ENCODE assay signal across 8 cellular contexts in genomic region chr12:89525824-89526770, GRCh38. TPM values are rescaled to one million over a fixed set of nuclear protein-coding genes. Genes with fewer than 3 reads are reported as not detected.
DNase-seq lines count a peak whose midpoint lies in the region; ATAC-seq and TF ChIP-seq lines count a peak whose summit lies in the region.

TSS of gene POC1B (minus strand) at chr12:89526047. CDS start at chr12:89525895, 152 bp downstream.

- POLR2A ChIA-PET in Panc1 (lab: Charles Lee) = interaction anchor here (0.6 to 0.7 kb wide), 2 partner anchors 27 to 315 kb away, joined by 3 to 4 read pairs; no protein-coding TSS in a partner anchor

- H3K27ac ChIP-seq in Panc1 (ENCODE audit: low read length) (peak within 1 kb of the TSS; percentile 85), mucosa of rectum (ENCODE audit: low read depth in 2 of 2, low read length in 2 of 2) (peak within 1 kb of the TSS; percentile 91 to 92)

- CTCF ChIA-PET in Panc1 (lab: Charles Lee) = no interaction called here

- peak; percentile 76 for DNase-seq in DMS79 (lab: John Stamatoyannopoulos, UW)
- DNase-seq in KG1 (lab: John Stamatoyannopoulos, UW) = peak; percentile 75
- DNase-seq in Panc1 (ENCODE audit: low read depth, low spot score) = peak; percentile 42
- DNase-seq in activated T-cell treated with anti-CD3 and anti-CD28 coated beads, Interleukin-2, amount 50 U/mL, for 4 hours = peak; percentile 58
- DNase-seq in stimulated activated CD8-positive, alpha-beta memory T cell treated with anti-CD3 and anti-CD28 coated beads, Interleukin-4, amount 100 ng/mL, for 48 hours = peak; percentile 84

- no peaks in the 10 kb centered on the region for H3K9me3 Mint-ChIP-seq in activated T-cell treated with anti-CD3 and anti-CD28 coated beads, Interleukin-2, amount 50 U/mL, for 4 hours

- H3K36me3 Mint-ChIP-seq in activated T-cell treated with anti-CD3 and anti-CD28 coated beads, Interleukin-2, amount 50 U/mL, for 4 hours (ENCODE audit: insufficient read depth) = peaks cover 21% of the 10 kb centered on the region

- intact Hi-C loops in Panc1 (cut with micrococcal nuclease; ENCODE audit: unreplicated experiment) = loop anchor here (2.0 kb wide), 1 partner anchor 173 kb away; the partner anchor contains the start of gene DUSP6

- H3K4me3 Mint-ChIP-seq in activated T-cell treated with anti-CD3 and anti-CD28 coated beads, Interleukin-2, amount 50 U/mL, for 4 hours = peak within 1 kb of the TSS; percentile 96

- no TSS peak for BruUV-seq in Panc1 (replicated peaks; lab: Mats Ljungman, UMichigan)

- no peaks in the 10 kb centered on the region for H3K27me3 ChIP-seq in Panc1 (ENCODE audit: control insufficient read depth, insufficient read depth, low read length)
- no peaks in the 10 kb centered on the region for H3K27me3 ChIP-seq in mucosa of rectum (ENCODE audit: control insufficient read depth in 2 of 2, insufficient read depth in 2 of 2, low read length in 2 of 2)

- TF ChIP-seq CTCF in Panc1 (IDR thresholded peaks at IDR 0.05) = no peak

- H3K4me1 Mint-ChIP-seq in activated T-cell treated with anti-CD3 and anti-CD28 coated beads, Interleukin-2, amount 50 U/mL, for 4 hours (ENCODE audit: low read depth) = peaks cover 50% of the 10 kb centered on the region

- H3K4me1 ChIP-seq in Panc1 (ENCODE audit: control insufficient read depth, insufficient read depth, low read length) (peaks cover 23% of the 10 kb centered on the region), mucosa of rectum (ENCODE audit: control insufficient read depth in 2 of 2, insufficient read depth in 2 of 2, low read length in 2 of 2) (peaks cover 16 to 17% of the 10 kb centered on the region in 2 donors)

- no peaks in the 10 kb centered on the region for H3K27me3 Mint-ChIP-seq in activated T-cell treated with anti-CD3 and anti-CD28 coated beads, Interleukin-2, amount 50 U/mL, for 4 hours (ENCODE audit: low read depth)

- no peaks in the 10 kb centered on the region for H3K9me3 ChIP-seq in Panc1 (ENCODE audit: control insufficient read depth, insufficient read depth, low read depth, low read length)
- no peaks in the 10 kb centered on the region for H3K9me3 ChIP-seq in mucosa of rectum (ENCODE audit: control insufficient read depth in 2 of 2, low read length in 2 of 2)

- H3K9ac ChIP-seq in mucosa of rectum (ENCODE audit: low read depth in 1 of 2, low read length in 2 of 2) = peak within 1 kb of the TSS; percentile 95 to 97

- ATAC-seq in GM21786 (IDR thresholded peaks at IDR 0.05; ENCODE audit: unreplicated experiment) (peak; percentile 67), Panc1 (peak; percentile 82), esophagus mucosa (peak; percentile 72)
- ATAC-seq in activated T-cell treated with anti-CD3 and anti-CD28 coated beads, Interleukin-2, amount 50 U/mL, for 4 hours = peak; percentile 69 to 74

- H3K36me3 ChIP-seq in Panc1 (ENCODE audit: control insufficient read depth, insufficient read depth, low read length) (no peaks in the 10 kb centered on the region; the same call in 1 of the 2 replicates), mucosa of rectum (ENCODE audit: control insufficient read depth in 2 of 2, insufficient read depth in 2 of 2, low read length in 2 of 2) (no peaks in the 10 kb centered on the region)

- in situ Hi-C loops in Panc1 (cut with HindIII; ENCODE audit: low pct_unique_long_range_greater_than_20kb, low sequenced_read_pairs) = no loop called here

- H3K4me3 ChIP-seq in Panc1 (ENCODE audit: low read depth in 2 of 2, low read length in 2 of 2) = peak within 1 kb of the TSS; percentile 89 to 93
- H3K4me3 ChIP-seq in mucosa of rectum (ENCODE audit: low read length in 2 of 2) = peak within 1 kb of the TSS; percentile 95 to 99

RNA-seq across cellular contexts. Expression of gene POC1B, which starts in this region (rescaled TPM):
- total RNA-seq in Panc1 (2021; ENCODE audit: unreplicated experiment) (7.3 TPM), esophagus mucosa (6.8 TPM)
- polyA plus RNA-seq in Panc1 (2012; ENCODE audit: insufficient read length) = 5.5 TPM
- 10 to 100 TPM; 12.2 to 14.5 (median 12.9) TPM for total RNA-seq in activated T-cell treated with anti-CD3 and anti-CD28 coated beads, Interleukin-2, amount 50 U/mL, for 4 hours

Comparison
In these comparisons a context has a peak if more than half of its experiments do, and no peak if none do; other contexts are left out.
1. Peak in every context shown above with its lines: DNase-seq, ATAC-seq, H3K4me3 ChIP-seq and H3K27ac ChIP-seq.